Comparison of ENCODE assay signal across 39 cellular contexts in the genomic region with DNA sequence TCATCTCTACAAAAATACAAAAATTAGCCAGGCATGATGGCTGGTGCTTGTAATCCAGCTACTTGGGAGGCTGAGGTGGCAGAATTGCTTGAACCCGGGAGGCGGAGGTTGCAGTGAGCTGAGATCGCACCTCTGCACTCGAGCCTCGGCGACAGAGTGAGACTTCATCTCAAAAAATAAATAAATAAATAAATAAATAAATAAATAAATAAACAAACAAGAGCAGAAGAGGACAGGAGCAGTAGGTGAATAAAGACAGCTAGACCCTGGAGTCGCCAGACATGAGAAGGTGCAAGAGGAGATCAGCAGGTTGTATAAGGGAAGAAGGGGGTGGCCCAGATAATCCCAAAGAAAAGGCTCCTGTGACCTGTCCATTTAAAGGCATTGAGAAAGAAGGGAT. TPM values are rescaled to one million over a fixed set of nuclear protein-coding genes. Genes with fewer than 3 reads are reported as not detected.
"Had no signal": no experiment of that assay in that cellular context is flagged by ENCODE, and none has a peak within 500 bp of the region (broad histone marks: within the 10 kb centered on the region; RNA-seq: fewer than 3 reads in every experiment).

No MANE protein-coding gene starts in this region.

- H3K27me3 Mint-ChIP-seq: activated naive CD4-positive, alpha-beta T cell treated with anti-CD3 and anti-CD28 coated beads, Interleukin-2, amount 10 ng/mL, durations not matched to agents 7 days and 5 days; activated naive CD8-positive, alpha-beta T cell; activated naive CD8-positive, alpha-beta T cell treated with anti-CD3 and anti-CD28 coated beads, Interleukin-2, amount 10 ng/mL, durations not matched to agents 7 days and 5 days; activated T-cell treated with anti-CD3 and anti-CD28 coated beads, Interleukin-2, amount 50 U/mL, for 24 hours; brain; central memory CD8-positive, alpha-beta T cell had no signal

- H3K36me3 Mint-ChIP-seq: activated naive CD4-positive, alpha-beta T cell treated with anti-CD3 and anti-CD28 coated beads, Interleukin-2, amount 10 ng/mL, durations not matched to agents 7 days and 5 days; activated naive CD4-positive, alpha-beta T cell treated with anti-CD3 and anti-CD28 coated beads, Interleukin-2, amount 50 U/mL, for 24 hours; activated naive CD8-positive, alpha-beta T cell; activated naive CD8-positive, alpha-beta T cell treated with anti-CD3 and anti-CD28 coated beads for 36 hours; activated naive CD8-positive, alpha-beta T cell treated with anti-CD3 and anti-CD28 coated beads, Interleukin-2, amount 10 ng/mL, durations not matched to agents 7 days and 5 days had no signal

- H3K4me1 Mint-ChIP-seq: activated naive CD4-positive, alpha-beta T cell treated with anti-CD3 and anti-CD28 coated beads, Interleukin-2, amount 10 ng/mL, durations not matched to agents 7 days and 5 days; activated naive CD4-positive, alpha-beta T cell treated with anti-CD3 and anti-CD28 coated beads, Interleukin-2, amount 50 U/mL, for 24 hours; activated naive CD8-positive, alpha-beta T cell treated with anti-CD3 and anti-CD28 coated beads for 36 hours; activated naive CD8-positive, alpha-beta T cell treated with anti-CD3 and anti-CD28 coated beads, Interleukin-2, amount 10 ng/mL, durations not matched to agents 7 days and 5 days; activated naive CD8-positive, alpha-beta T cell treated with anti-CD3 and anti-CD28 coated beads, Interleukin-2, amount 50 U/mL, for 24 hours; activated T-helper 17 cell treated with anti-CD3 and anti-CD28 coated beads, Interleukin-2, amount 50 U/mL, for 72 hours; brain; central memory CD8-positive, alpha-beta T cell had no signal

- H3K27ac Mint-ChIP-seq: activated naive CD4-positive, alpha-beta T cell treated with anti-CD3 and anti-CD28 coated beads for 36 hours; activated naive CD4-positive, alpha-beta T cell treated with anti-CD3 and anti-CD28 coated beads, Interleukin-2, amount 10 ng/mL, durations not matched to agents 7 days and 5 days; activated naive CD4-positive, alpha-beta T cell treated with anti-CD3 and anti-CD28 coated beads, Interleukin-2, amount 50 U/mL, for 24 hours; activated naive CD8-positive, alpha-beta T cell; activated naive CD8-positive, alpha-beta T cell treated with anti-CD3 and anti-CD28 coated beads for 36 hours; activated naive CD8-positive, alpha-beta T cell treated with anti-CD3 and anti-CD28 coated beads, Interleukin-2, amount 10 ng/mL, durations not matched to agents 7 days and 5 days; activated naive CD8-positive, alpha-beta T cell treated with anti-CD3 and anti-CD28 coated beads, Interleukin-2, amount 50 U/mL, for 24 hours; activated T-cell treated with anti-CD3 and anti-CD28 coated beads, Interleukin-2, amount 50 U/mL, for 24 hours; activated T-cell treated with anti-CD3 and anti-CD28 coated beads, Interleukin-2, amount 50 U/mL, for 72 hours; activated T-helper 1 cell treated with anti-CD3 and anti-CD28 coated beads, Interleukin-12 subunit alpha, Interleukin-12 subunit beta, Interleukin-2, Interleukin-4 antibody, amounts not matched to agents 30 ng/mL and 10 ng/mL and 1 ng/mL, durations not matched to agents 14 hours and 24 hours and 36 hours; activated T-helper 17 cell treated with anti-CD3 and anti-CD28 coated beads, Interleukin-2, amount 50 U/mL, for 72 hours; activated T-helper 2 cell treated with anti-CD3 and anti-CD28 coated beads, Interferon-gamma antibody, Interleukin-2, Interleukin-4, amounts not matched to agents 10 μg/mL and 5 μg/mL and 100 μg/mL, durations not matched to agents 14 hours and 24 hours and 36 hours had no signal

- H3K4me3 Mint-ChIP-seq: activated naive CD4-positive, alpha-beta T cell treated with anti-CD3 and anti-CD28 coated beads for 36 hours; activated naive CD4-positive, alpha-beta T cell treated with anti-CD3 and anti-CD28 coated beads, Interleukin-2, amount 10 ng/mL, durations not matched to agents 7 days and 5 days; activated naive CD4-positive, alpha-beta T cell treated with anti-CD3 and anti-CD28 coated beads, Interleukin-2, amount 50 U/mL, for 24 hours; activated naive CD8-positive, alpha-beta T cell; activated naive CD8-positive, alpha-beta T cell treated with anti-CD3 and anti-CD28 coated beads for 36 hours; activated naive CD8-positive, alpha-beta T cell treated with anti-CD3 and anti-CD28 coated beads, Interleukin-2, amount 10 ng/mL, durations not matched to agents 7 days and 5 days; activated naive CD8-positive, alpha-beta T cell treated with anti-CD3 and anti-CD28 coated beads, Interleukin-2, amount 50 U/mL, for 24 hours; activated T-cell treated with anti-CD3 and anti-CD28 coated beads, Interleukin-2, amount 50 U/mL, for 24 hours; activated T-cell treated with anti-CD3 and anti-CD28 coated beads, Interleukin-2, amount 50 U/mL, for 4 hours; activated T-cell treated with anti-CD3 and anti-CD28 coated beads, Interleukin-2, amount 50 U/mL, for 72 hours; activated T-helper 1 cell treated with anti-CD3 and anti-CD28 coated beads, Interleukin-12 subunit alpha, Interleukin-12 subunit beta, Interleukin-2, Interleukin-4 antibody, amounts not matched to agents 30 ng/mL and 10 ng/mL and 1 ng/mL, durations not matched to agents 14 hours and 24 hours and 36 hours; activated T-helper 17 cell treated with anti-CD3 and anti-CD28 coated beads, Interleukin-2, amount 50 U/mL, for 72 hours; brain; central memory CD8-positive, alpha-beta T cell had no signal

- H3K27ac ChIP-seq: adrenal gland, ascending aorta, body of pancreas, brain microvascular endothelial cell, cardiac muscle cell had no signal

- ATAC-seq: activated naive CD4-positive, alpha-beta T cell treated with anti-CD3 and anti-CD28 coated beads, Interleukin-2, amount 50 U/mL, for 72 hours; activated naive CD8-positive, alpha-beta T cell treated with anti-CD3 and anti-CD28 coated beads, Interleukin-2, amount 50 U/mL, for 24 hours; activated T-cell treated with anti-CD3 and anti-CD28 coated beads, Interleukin-2, amount 50 U/mL, for 4 hours; activated T-cell treated with anti-CD3 and anti-CD28 coated beads, Interleukin-2, amount 50 U/mL, for 72 hours; activated T-helper 17 cell treated with anti-CD3 and anti-CD28 coated beads, Interleukin-2, amount 50 U/mL, for 72 hours; body of pancreas had no signal

- H3K9me3 ChIP-seq: adrenal gland, ascending aorta, body of pancreas, breast epithelium had no signal

- H3K36me3 ChIP-seq: adrenal gland, ascending aorta, brain microvascular endothelial cell, breast epithelium, cardiac muscle cell had no signal

- H3K4me1 ChIP-seq: adrenal gland, ascending aorta, body of pancreas, breast epithelium had no signal

- FAIRE-seq: astrocyte, bronchial epithelial cell had no signal

- DNase-seq: activated effector memory CD4-positive, alpha-beta T cell treated with anti-CD3 and anti-CD28 coated beads, Interleukin-2, amount 50 U/mL, for 16 hours; activated effector memory CD4-positive, alpha-beta T cell treated with Interleukin-2 at 50 U/mL for 16 hours; activated gamma-delta T cell; activated gamma-delta T cell treated with Interleukin-2 at 50 U/mL for 16 hours; activated naive CD4-positive, alpha-beta T cell; activated naive CD4-positive, alpha-beta T cell treated with anti-CD3 and anti-CD28 coated beads for 36 hours; activated naive CD4-positive, alpha-beta T cell treated with anti-CD3 and anti-CD28 coated beads, Interleukin-2, amount 10 ng/mL, durations not matched to agents 7 days and 5 days; activated naive CD4-positive, alpha-beta T cell treated with anti-CD3 and anti-CD28 coated beads, Interleukin-2, amount 50 U/mL, for 16 hours; activated naive CD4-positive, alpha-beta T cell treated with Interleukin-2 at 50 U/mL for 16 hours; activated naive CD8-positive, alpha-beta T cell treated with anti-CD3 and anti-CD28 coated beads for 36 hours; activated naive CD8-positive, alpha-beta T cell treated with anti-CD3 and anti-CD28 coated beads, Interleukin-2, amount 10 ng/mL, durations not matched to agents 7 days and 5 days; activated naive CD8-positive, alpha-beta T cell treated with anti-CD3 and anti-CD28 coated beads, Interleukin-2, amount 50 U/mL, for 24 hours; activated T-cell treated with anti-CD3 and anti-CD28 coated beads, Interleukin-2, amount 50 U/mL, for 24 hours; activated T-cell treated with anti-CD3 and anti-CD28 coated beads, Interleukin-2, amount 50 U/mL, for 4 hours; activated T-cell treated with anti-CD3 and anti-CD28 coated beads, Interleukin-2, amount 50 U/mL, for 48 hours; activated T-cell treated with anti-CD3 and anti-CD28 coated beads, Interleukin-2, amount 50 U/mL, for 72 hours; adrenal gland; amniotic stem cell; amygdala; anterior cingulate cortex; aorta; body of pancreas; caudate nucleus; central memory CD4-positive, alpha-beta T cell; cerebellar nuclear complex had no signal

- H3K9me3 Mint-ChIP-seq: activated naive CD8-positive, alpha-beta T cell treated with anti-CD3 and anti-CD28 coated beads, Interleukin-2, amount 50 U/mL, for 24 hours; activated T-cell treated with anti-CD3 and anti-CD28 coated beads, Interleukin-2, amount 50 U/mL, for 24 hours had no signal

- H3K27me3 ChIP-seq: adrenal gland, ascending aorta, body of pancreas, brain microvascular endothelial cell, breast epithelium, cardiac muscle cell had no signal

- H3K4me3 ChIP-seq: adrenal gland, ascending aorta, body of pancreas, breast epithelium, cardiac muscle cell had no signal

RNA-seq across cellular contexts. Expression of gene LAMA1, which starts 12.3 kb away (rescaled TPM):
- total RNA-seq: activated naive CD4-positive, alpha-beta T cell treated with anti-CD3 and anti-CD28 coated beads for 36 hours; activated naive CD4-positive, alpha-beta T cell treated with anti-CD3 and anti-CD28 coated beads, Interleukin-2, amount 50 U/mL, for 72 hours; activated naive CD8-positive, alpha-beta T cell treated with anti-CD3 and anti-CD28 coated beads for 36 hours; activated naive CD8-positive, alpha-beta T cell treated with anti-CD3 and anti-CD28 coated beads, Interleukin-2, amount 10 ng/mL, durations not matched to agents 7 days and 5 days; activated T-cell treated with anti-CD3 and anti-CD28 coated beads, Interleukin-2, amount 50 U/mL, for 72 hours; activated T-helper 1 cell treated with anti-CD3 and anti-CD28 coated beads, Interleukin-12 subunit alpha, Interleukin-12 subunit beta, Interleukin-2, Interleukin-4 antibody, amounts not matched to agents 30 ng/mL and 10 ng/mL and 1 ng/mL, durations not matched to agents 14 hours and 24 hours and 36 hours; activated T-helper 17 cell treated with anti-CD3 and anti-CD28 coated beads, Interleukin-2, amount 50 U/mL, for 72 hours; activated T-helper 2 cell treated with anti-CD3 and anti-CD28 coated beads, Interferon-gamma antibody, Interleukin-2, Interleukin-4, amounts not matched to agents 10 μg/mL and 5 μg/mL and 100 μg/mL, durations not matched to agents 14 hours and 24 hours and 36 hours; ascending aorta had no signal
